ENCODE assay signal across 8 cellular contexts in genomic region chr11:124961972-124962609, GRCh38. TPM values are rescaled to one million over a fixed set of nuclear protein-coding genes. Genes with fewer than 3 reads are reported as not detected.
A peak's percentile ranks its signal among the peaks of the same experiment; 100 is the strongest.
DNase-seq lines count a peak whose midpoint lies in the region; ATAC-seq lines count a peak whose summit lies in the region.

No MANE protein-coding gene starts in this region.

- peak; percentile 51 for DNase-seq in D341Med (ENCODE audit: low spot score)
- peak; percentile 41 for DNase-seq in NCI-H2227 treated with DMSO at 0.1 percent for 48 hours (lab: John Stamatoyannopoulos, UW)
- DNase-seq in adipocyte (ENCODE audit: low read depth): peak; percentile 89
- no peak for DNase-seq in left ventricle myocardium superior
- DNase-seq in sciatic nerve (ENCODE audit: low spot score): no peak
- DNase-seq in activated naive CD4-positive, alpha-beta T cell (lab: John Stamatoyannopoulos, UW): no peak

- ATAC-seq in GM18909 (IDR thresholded peaks at IDR 0.05; ENCODE audit: poor library complexity, unreplicated experiment) (peak; percentile 87), HG03139 (IDR thresholded peaks at IDR 0.05; ENCODE audit: unreplicated experiment) (peak; percentile 94), left ventricle myocardium superior (peak; percentile 74), sciatic nerve (peak; percentile 83)

- no peaks in the 10 kb centered on the region for H3K27me3 ChIP-seq in adipocyte (replicated peaks; ENCODE audit: control insufficient read depth, insufficient read depth, low read length)

- intact Hi-C loops in left ventricle myocardium superior (cut with micrococcal nuclease) (no loop called here), sciatic nerve (cut with DNase I) (no loop called here)

- no peak overlapping the region for H3K4me3 ChIP-seq in adipocyte (ENCODE audit: low read length)

- H3K9me3 ChIP-seq in adipocyte (ENCODE audit: control insufficient read depth, low read length): no peaks in the 10 kb centered on the region

- H3K36me3 ChIP-seq in adipocyte (ENCODE audit: control insufficient read depth, insufficient read depth, low read length, severe bottlenecking): no peaks in the 10 kb centered on the region

- H3K9ac ChIP-seq in adipocyte (ENCODE audit: low read length): no peak overlapping the region

- no peaks in the 10 kb centered on the region for H3K4me1 ChIP-seq in adipocyte (ENCODE audit: control insufficient read depth, insufficient read depth, low read length)

RNA-seq across cellular contexts. Expression of gene CCDC15, which starts 8.1 kb away (rescaled TPM):
- total RNA-seq in left ventricle myocardium superior: 0.25 TPM
- 2.8 TPM for total RNA-seq in sciatic nerve

RNA-seq across cellular contexts. Expression of gene HEPACAM, which starts 26.2 kb away (rescaled TPM):
- total RNA-seq in left ventricle myocardium superior (0.62 TPM), sciatic nerve (16.5 TPM)

RNA-seq across cellular contexts. Expression of gene HEPN1, which starts 43.0 kb away (rescaled TPM):
- total RNA-seq in left ventricle myocardium superior (not detected), sciatic nerve (not detected)

Comparison
In these comparisons a context has a peak if more than half of its experiments do, and no peak if none do; other contexts are left out.
1. DNase-seq: peak in D341Med (single experiment), NCI-H2227 treated with DMSO at 0.1 percent for 48 hours (single experiment) and adipocyte (single experiment); none in left ventricle myocardium superior (single experiment), sciatic nerve (single experiment) and activated naive CD4-positive, alpha-beta T cell (0 of 4).
2. RNA of gene HEPACAM, which starts 26.2 kb away (total RNA-seq): 16.5 TPM in sciatic nerve (single experiment); 0.62 TPM in left ventricle myocardium superior (single experiment); every median in the first group is over 10 times any median in the second.
3. Peak in every context shown above with its lines, with median percentiles within 50 percentile points of each other: ATAC-seq.